21 cellular contexts compared by ENCODE assay signal in genomic region chr3:64260391-64260790, GRCh38. TPM values are rescaled to one million over a fixed set of nuclear protein-coding genes. Genes with fewer than 3 reads are reported as not detected.
DNase-seq lines count a peak whose midpoint lies in the region; ATAC-seq, FAIRE-seq and TF ChIP-seq lines count a peak whose summit lies in the region.
"Had no signal": no experiment of that assay in that cellular context is flagged by ENCODE, and none has a peak within 500 bp of the region (broad histone marks: within the 10 kb centered on the region; RNA-seq: fewer than 3 reads in every experiment).

No MANE protein-coding gene starts in this region.

- FAIRE-seq in GM12891 (lab: Jason Lieb, UNC): no peak
- FAIRE-seq: GM18507, RCC 7860 had no signal

- H3K4me3 Mint-ChIP-seq in mesothelial cell of epicardium: no peak overlapping the region
- H3K4me3 Mint-ChIP-seq: activated CD4-positive, alpha-beta T cell treated with anti-CD3 and anti-CD28 coated beads, Interleukin-2, amount 10 ng/mL, durations not matched to agents 24 days and 14 days; CD8-positive, alpha-beta T cell had no signal

- H3K27me3 ChIP-seq in fibroblast of lung (ENCODE audit: control insufficient read depth, insufficient read depth, low read length) (no peaks in the 10 kb centered on the region), skeletal muscle tissue (ENCODE audit: control insufficient read depth in 3 of 3, insufficient read depth in 3 of 3, low read length in 3 of 3) (no peaks in the 10 kb centered on the region)
- H3K27me3 ChIP-seq: colonic mucosa, gastrocnemius medialis, MG63 had no signal

- no peaks in the 10 kb centered on the region for H3K9me3 ChIP-seq in fibroblast of lung (ENCODE audit: control insufficient read depth, insufficient read depth, low read depth, low read length)
- H3K9me3 ChIP-seq in skeletal muscle tissue (ENCODE audit: control insufficient read depth in 3 of 3, low read length in 3 of 3): no peaks in the 10 kb centered on the region
- H3K9me3 ChIP-seq: colonic mucosa, gastrocnemius medialis, MG63 had no signal

- DNase-seq in RPMI7951 (ENCODE audit: low read depth) (peak; percentile 42), fibroblast of lung (ENCODE audit: low read depth in 2 of 2) (peak; percentile 20 to 79), mesothelial cell of epicardium (ENCODE audit: low spot score in 2 of 2, unreplicated experiment in 2 of 2) (no peak), DMS153 (lab: John Stamatoyannopoulos, UW) (no peak), GM12891 (ENCODE audit: insufficient read length, low spot score) (no peak)
- DNase-seq: activated CD4-positive, alpha-beta T cell treated with anti-CD3 and anti-CD28 coated beads, Interleukin-2, amount 10 ng/mL, durations not matched to agents 24 days and 14 days; CD8-positive, alpha-beta T cell; colonic mucosa; DND-41; gastrocnemius medialis; MG63; NCI-H1930; NK-92 treated with Interleukin-12 subunit alpha and Interleukin-12 subunit beta, amount 100 ng/mL, for 24 hours; stimulated activated naive CD4-positive, alpha-beta T cell treated with Interleukin-2 at 50 U/mL for 16 hours had no signal

- ATAC-seq in HG02870 (IDR thresholded peaks at IDR 0.05; ENCODE audit: unreplicated experiment) (no peak), GM21529 (IDR thresholded peaks at IDR 0.05; ENCODE audit: unreplicated experiment) (no peak)
- ATAC-seq: CD8-positive, alpha-beta T cell; gastrocnemius medialis had no signal

- peaks cover 47% of the 10 kb centered on the region for H3K4me1 Mint-ChIP-seq in mesothelial cell of epicardium
- H3K4me1 Mint-ChIP-seq: activated CD4-positive, alpha-beta T cell treated with anti-CD3 and anti-CD28 coated beads, Interleukin-2, amount 10 ng/mL, durations not matched to agents 24 days and 14 days had no signal

- H3K9ac ChIP-seq in fibroblast of lung (ENCODE audit: insufficient read depth, low read length): no peak overlapping the region
- H3K9ac ChIP-seq in skeletal muscle tissue (ENCODE audit: low read depth in 1 of 3, low read length in 3 of 3): no peak overlapping the region

- H3K9me3 Mint-ChIP-seq in mesothelial cell of epicardium: no peaks in the 10 kb centered on the region
- H3K9me3 Mint-ChIP-seq: activated CD4-positive, alpha-beta T cell treated with anti-CD3 and anti-CD28 coated beads, Interleukin-2, amount 10 ng/mL, durations not matched to agents 24 days and 14 days; CD8-positive, alpha-beta T cell had no signal

- H3K4me3 ChIP-seq in fibroblast of lung (replicated peaks in 1 of 4; ENCODE audit: control extremely low read depth in 1 of 4, insufficient read depth in 1 of 4, low read depth in 3 of 4, low read length in 4 of 4): peak overlapping the region in 1 of 4 experiments; percentile 4
- H3K4me3 ChIP-seq in skeletal muscle tissue (ENCODE audit: low read length in 3 of 3): no peak overlapping the region
- H3K4me3 ChIP-seq: colonic mucosa, gastrocnemius medialis, MG63 had no signal

- no peak overlapping the region for H3K27ac ChIP-seq in fibroblast of lung (ENCODE audit: insufficient read depth, low read length)
- peak overlapping the region; percentile 23 for H3K27ac ChIP-seq in skeletal muscle tissue (ENCODE audit: low read depth, low read length)
- H3K27ac ChIP-seq: colonic mucosa had no signal

- peak overlapping the region; percentile 80 for H3K27ac Mint-ChIP-seq in mesothelial cell of epicardium
- H3K27ac Mint-ChIP-seq: activated CD4-positive, alpha-beta T cell treated with anti-CD3 and anti-CD28 coated beads, Interleukin-2, amount 10 ng/mL, durations not matched to agents 24 days and 14 days; CD8-positive, alpha-beta T cell; progenitor cell of endocrine pancreas had no signal

- no peaks in the 10 kb centered on the region for H3K36me3 ChIP-seq in fibroblast of lung (ENCODE audit: control insufficient read depth, insufficient read depth, low read length)
- H3K36me3 ChIP-seq in skeletal muscle tissue (ENCODE audit: control insufficient read depth in 3 of 3, insufficient read depth in 3 of 3, low read length in 3 of 3): no peaks in the 10 kb centered on the region
- H3K36me3 ChIP-seq: colonic mucosa, gastrocnemius medialis, MG63 had no signal

- no peaks in the 10 kb centered on the region for H4K20me1 ChIP-seq in fibroblast of lung (ENCODE audit: control insufficient read depth, extremely low read depth, insufficient read depth, low read length)

- peaks cover 46% of the 10 kb centered on the region for H3K79me2 ChIP-seq in fibroblast of lung (ENCODE audit: control insufficient read depth, insufficient read depth, low read length)

- no peak for TF ChIP-seq POLR2A in GM12891 (IDR thresholded peaks at IDR 0.05; ENCODE audit: low read depth, low read length)

- peak overlapping the region; percentile 28 for H3K4me2 ChIP-seq in fibroblast of lung (ENCODE audit: extremely low read depth, insufficient read depth, low read length)

- H2AFZ ChIP-seq in fibroblast of lung (ENCODE audit: low read length): no peak overlapping the region

- H3K4me1 ChIP-seq in fibroblast of lung (ENCODE audit: control insufficient read depth, extremely low read depth, insufficient read depth, low read length): peaks cover 15% of the 10 kb centered on the region
- H3K4me1 ChIP-seq in skeletal muscle tissue (ENCODE audit: control insufficient read depth in 3 of 3, insufficient read depth in 3 of 3, low read length in 3 of 3): peaks cover 7 to 18% (median 10%) of the 10 kb centered on the region in 3 donors
- H3K4me1 ChIP-seq: colonic mucosa had no signal

- H3K36me3 Mint-ChIP-seq in mesothelial cell of epicardium: peaks cover 5% of the 10 kb centered on the region
- H3K36me3 Mint-ChIP-seq: CD8-positive, alpha-beta T cell had no signal

- no peaks in the 10 kb centered on the region for H3K27me3 Mint-ChIP-seq in mesothelial cell of epicardium (ENCODE audit: low read depth)
- H3K27me3 Mint-ChIP-seq: progenitor cell of endocrine pancreas had no signal

- no peak for TF ChIP-seq CTCF in fibroblast of lung (conservative IDR thresholded peaks at IDR 0.05 in 1 of 2, IDR thresholded peaks at IDR 0.05 in 1 of 2; ENCODE audit: low read depth in 1 of 2, low read length in 2 of 2)
- no peak for TF ChIP-seq CTCF in mesothelial cell of epicardium (IDR thresholded peaks at IDR 0.05; ENCODE audit: unreplicated experiment)

TF ChIP-seq in GM12891, 5 proteins besides CTCF, POLR2A, EP300 and RAD21:
- TF ChIP-seq POU2F2 (IDR thresholded peaks at IDR 0.05; ENCODE audit: low read depth, low read length) (no peak), POLR2AphosphoS5 (IDR thresholded peaks at IDR 0.05; ENCODE audit: low read depth, low read length) (no peak), SPI1 (IDR thresholded peaks at IDR 0.05; ENCODE audit: low read depth, low read length) (no peak), PAX5 (IDR thresholded peaks at IDR 0.05; ENCODE audit: insufficient read depth, low read length, severe bottlenecking) (no peak), TAF1 (IDR thresholded peaks at IDR 0.05; ENCODE audit: low read depth, low read length) (no peak)

RNA-seq across cellular contexts. Expression of gene PRICKLE2, which starts 35.1 kb away (rescaled TPM):
- 9.8 and 15.0 TPM in 2 replicates for total RNA-seq in RPMI7951 (2014; rRNA removed; shearing (Covaris generic))
- 25.9 and 29.4 TPM in 2 replicates for total RNA-seq in fibroblast of lung
- polyA plus RNA-seq in fibroblast of lung: 7.2 and 14.1 TPM in 2 replicates
- 5.2 and 10.7 TPM in 2 replicates for polyA plus RNA-seq in fibroblast of lung (2012)
- 32.8 and 48.0 TPM in 2 replicates for polyA minus RNA-seq in fibroblast of lung (ENCODE audit: low replicate concordance)
- 41.3 to 46.2 TPM (median 43.2 TPM) in 3 replicates for total RNA-seq in mesothelial cell of epicardium
- 32.9 TPM for total RNA-seq in skeletal muscle tissue
- 0.36 TPM for polyA plus RNA-seq in GM12891 (2012; ENCODE audit: low read depth, missing spikeins)
- total RNA-seq: activated CD4-positive, alpha-beta T cell treated with anti-CD3 and anti-CD28 coated beads, Interleukin-2, amount 10 ng/mL, durations not matched to agents 24 days and 14 days; CD8-positive, alpha-beta T cell; NCI-H460 had no signal

Comparison
In these comparisons a context has a peak if more than half of its experiments do, and no peak if none do; other contexts are left out.
1. DNase-seq: peak in RPMI7951 (single experiment) and fibroblast of lung (2 of 2); none in mesothelial cell of epicardium (0 of 2), DMS153 (single experiment) and GM12891 (single experiment).